Comparison of ENCODE assay signal across 16 cellular contexts in genomic region chr6:51495016-51495805, GRCh38.
DNase-seq lines count a peak whose midpoint lies in the region; ATAC-seq and TF ChIP-seq lines count a peak whose summit lies in the region.
"Had no signal": no experiment of that assay in that cellular context is flagged by ENCODE, and none has a peak within 500 bp of the region (broad histone marks: within the 10 kb centered on the region; RNA-seq: fewer than 3 reads in every experiment).

No MANE protein-coding gene starts in this region.

- CTCF ChIA-PET in WTC11 (lab: Charles Lee): interaction anchor here (0.8 to 1.5 kb wide), 6 partner anchors 8 to 74 kb away, joined by 3 to 4 read pairs (median 4); no protein-coding TSS in a partner anchor

- TF ChIP-seq CTCF in WTC11 (IDR thresholded peaks at IDR 0.05): no peak

- intact Hi-C loops in activated T-helper 2 cell treated with anti-CD3 and anti-CD28 coated beads, Interferon-gamma antibody, Interleukin-2, Interleukin-4, amounts not matched to agents 10 μg/mL and 5 μg/mL and 100 μg/mL, durations not matched to agents 14 hours and 24 hours and 36 hours (cut with micrococcal nuclease): no loop called here

- H3K36me3 Mint-ChIP-seq in WTC11: no peaks in the 10 kb centered on the region
- H3K36me3 Mint-ChIP-seq in activated T-helper 2 cell treated with anti-CD3 and anti-CD28 coated beads, Interferon-gamma antibody, Interleukin-2, Interleukin-4, amounts not matched to agents 10 μg/mL and 5 μg/mL and 100 μg/mL, durations not matched to agents 14 hours and 24 hours and 36 hours (ENCODE audit: low read depth): no peaks in the 10 kb centered on the region

- no peak overlapping the region for H3K4me3 Mint-ChIP-seq in WTC11
- H3K4me3 Mint-ChIP-seq in activated T-helper 2 cell treated with anti-CD3 and anti-CD28 coated beads, Interferon-gamma antibody, Interleukin-2, Interleukin-4, amounts not matched to agents 10 μg/mL and 5 μg/mL and 100 μg/mL, durations not matched to agents 14 hours and 24 hours and 36 hours (ENCODE audit: low read depth): no peak overlapping the region
- H3K4me3 Mint-ChIP-seq: activated naive CD4-positive, alpha-beta T cell treated with anti-CD3 and anti-CD28 coated beads for 36 hours; T-helper 1 cell treated with Interleukin-12 subunit alpha and Interleukin-12 subunit beta and Interleukin-4 antibody, amounts not matched to agents 30 μg/mL and 1 μg/mL, for 36 hours had no signal

- H3K27me3 ChIP-seq in neuron (ENCODE audit: insufficient read depth, low read length): no peaks in the 10 kb centered on the region
- H3K27me3 ChIP-seq: tibial artery had no signal

- H3K9me3 ChIP-seq in neuron (ENCODE audit: low read length): no peaks in the 10 kb centered on the region
- H3K9me3 ChIP-seq: tibial artery had no signal

- POLR2A ChIA-PET in WTC11 (lab: Charles Lee): no interaction called here

- no peak overlapping the region for H3K27ac Mint-ChIP-seq in WTC11
- no peak overlapping the region for H3K27ac Mint-ChIP-seq in activated T-helper 2 cell treated with anti-CD3 and anti-CD28 coated beads, Interferon-gamma antibody, Interleukin-2, Interleukin-4, amounts not matched to agents 10 μg/mL and 5 μg/mL and 100 μg/mL, durations not matched to agents 14 hours and 24 hours and 36 hours
- H3K27ac Mint-ChIP-seq: activated naive CD4-positive, alpha-beta T cell treated with anti-CD3 and anti-CD28 coated beads for 36 hours; T-helper 1 cell treated with Interleukin-12 subunit alpha and Interleukin-12 subunit beta and Interleukin-4 antibody, amounts not matched to agents 30 μg/mL and 1 μg/mL, for 36 hours had no signal

- in situ Hi-C loops in KBM-7 (cut with MboI; ENCODE audit: low pct_unique_long_range_greater_than_20kb, low sequenced_read_pairs): no loop called here

- peak overlapping the region; percentile 24 for H2AFZ ChIP-seq in neuron (ENCODE audit: low read depth, low read length)

- no peaks in the 10 kb centered on the region for H3K9me3 Mint-ChIP-seq in WTC11
- no peaks in the 10 kb centered on the region for H3K9me3 Mint-ChIP-seq in activated T-helper 2 cell treated with anti-CD3 and anti-CD28 coated beads, Interferon-gamma antibody, Interleukin-2, Interleukin-4, amounts not matched to agents 10 μg/mL and 5 μg/mL and 100 μg/mL, durations not matched to agents 14 hours and 24 hours and 36 hours
- H3K9me3 Mint-ChIP-seq: activated naive CD4-positive, alpha-beta T cell treated with anti-CD3 and anti-CD28 coated beads for 36 hours; T-helper 1 cell treated with Interleukin-12 subunit alpha and Interleukin-12 subunit beta and Interleukin-4 antibody, amounts not matched to agents 30 μg/mL and 1 μg/mL, for 36 hours had no signal

- peaks cover 26% of the 10 kb centered on the region for H3K4me1 Mint-ChIP-seq in WTC11
- no peaks in the 10 kb centered on the region for H3K4me1 Mint-ChIP-seq in activated T-helper 2 cell treated with anti-CD3 and anti-CD28 coated beads, Interferon-gamma antibody, Interleukin-2, Interleukin-4, amounts not matched to agents 10 μg/mL and 5 μg/mL and 100 μg/mL, durations not matched to agents 14 hours and 24 hours and 36 hours (ENCODE audit: low read depth)

- DNase-seq in COLO829 (ENCODE audit: low spot score) (peak; percentile 51), WTC11 (ENCODE audit: low spot score) (peak; percentile 18), iPS-NIHi7 (ENCODE audit: extremely low spot score) (peak; percentile 12), KBM-7 (no peak)
- DNase-seq in activated naive CD4-positive, alpha-beta T cell treated with anti-CD3 and anti-CD28 coated beads, Interleukin-2, amount 50 U/mL, for 16 hours: no peak
- no peak for DNase-seq in activated T-helper 2 cell treated with anti-CD3 and anti-CD28 coated beads, Interferon-gamma antibody, Interleukin-2, Interleukin-4, amounts not matched to agents 10 μg/mL and 5 μg/mL and 100 μg/mL, durations not matched to agents 14 hours and 24 hours and 36 hours (ENCODE audit: low spot score)
- DNase-seq: activated CD4-positive, CD25-positive, alpha-beta regulatory T cell treated with anti-CD3 and anti-CD28 coated beads, Interleukin-2, amount 50 U/mL, for 72 hours; activated CD8-positive, alpha-beta memory T cell treated with anti-CD3 and anti-CD28 coated beads, Interleukin-2, amount 50 U/mL, for 4 hours; activated naive CD4-positive, alpha-beta T cell treated with anti-CD3 and anti-CD28 coated beads for 36 hours; GF-D8; NCI-H187; stimulated activated CD8-positive, alpha-beta memory T cell treated with anti-CD3 and anti-CD28 coated beads, Interleukin-4, amount 100 ng/mL, for 48 hours; tibial artery had no signal

- H3K4me1 ChIP-seq in neuron (ENCODE audit: insufficient read depth, low read length): peaks cover 30% of the 10 kb centered on the region
- H3K4me1 ChIP-seq: tibial artery had no signal

- no peaks in the 10 kb centered on the region for H3K36me3 ChIP-seq in neuron (ENCODE audit: insufficient read depth, low read length)
- H3K36me3 ChIP-seq: tibial artery had no signal

- no peak; the same call in 1 of the 2 replicates for ATAC-seq in WTC11
- ATAC-seq in HG03460 (IDR thresholded peaks at IDR 0.05; ENCODE audit: unreplicated experiment): no peak

- no peak overlapping the region for H3K4me3 ChIP-seq in neuron (ENCODE audit: low read length)
- H3K4me3 ChIP-seq: tibial artery had no signal

- no peaks in the 10 kb centered on the region; the same call in 1 of the 2 replicates for H3K27me3 Mint-ChIP-seq in WTC11 (ENCODE audit: low read depth)
- H3K27me3 Mint-ChIP-seq in activated T-helper 2 cell treated with anti-CD3 and anti-CD28 coated beads, Interferon-gamma antibody, Interleukin-2, Interleukin-4, amounts not matched to agents 10 μg/mL and 5 μg/mL and 100 μg/mL, durations not matched to agents 14 hours and 24 hours and 36 hours (ENCODE audit: low read depth): no peaks in the 10 kb centered on the region

TF ChIP-seq in WTC11, 78 proteins besides CTCF, POLR2A, EP300 and RAD21:
- TF ChIP-seq NR1H2 (CRISPR knock-in tag; IDR thresholded peaks at IDR 0.05): no peak
- no peak for TF ChIP-seq NR3C1 (CRISPR knock-in tag; conservative IDR thresholded peaks at IDR 0.05; ENCODE audit: low read depth)
- TF ChIP-seq SMAD3 (CRISPR knock-in tag; IDR thresholded peaks at IDR 0.05; ENCODE audit: borderline replicate concordance): no peak
- no peak for TF ChIP-seq ZBTB43 (CRISPR knock-in tag; IDR thresholded peaks at IDR 0.05)
- TF ChIP-seq USF2 (CRISPR knock-in tag; IDR thresholded peaks at IDR 0.05): peak; percentile 62
- no peak for TF ChIP-seq ETV6 (CRISPR knock-in tag; IDR thresholded peaks at IDR 0.05)
- peak; percentile 45; the same call in 1 of the 2 replicates for TF ChIP-seq USF1 (CRISPR knock-in tag; IDR thresholded peaks at IDR 0.05)
- TF ChIP-seq FOXJ3 (CRISPR knock-in tag; IDR thresholded peaks at IDR 0.05; ENCODE audit: borderline replicate concordance): no peak

Comparison
In these comparisons a context has a peak if more than half of its experiments do, and no peak if none do; other contexts are left out.
1. DNase-seq: peak in COLO829 (single experiment), WTC11 (single experiment) and iPS-NIHi7 (single experiment); none in activated naive CD4-positive, alpha-beta T cell treated with anti-CD3 and anti-CD28 coated beads, Interleukin-2, amount 50 U/mL, for 16 hours (single experiment), activated T-helper 2 cell treated with anti-CD3 and anti-CD28 coated beads, Interferon-gamma antibody, Interleukin-2, Interleukin-4, amounts not matched to agents 10 μg/mL and 5 μg/mL and 100 μg/mL, durations not matched to agents 14 hours and 24 hours and 36 hours (single experiment) and KBM-7 (single experiment).